9 cellular contexts compared by ENCODE assay signal in the genomic region with DNA sequence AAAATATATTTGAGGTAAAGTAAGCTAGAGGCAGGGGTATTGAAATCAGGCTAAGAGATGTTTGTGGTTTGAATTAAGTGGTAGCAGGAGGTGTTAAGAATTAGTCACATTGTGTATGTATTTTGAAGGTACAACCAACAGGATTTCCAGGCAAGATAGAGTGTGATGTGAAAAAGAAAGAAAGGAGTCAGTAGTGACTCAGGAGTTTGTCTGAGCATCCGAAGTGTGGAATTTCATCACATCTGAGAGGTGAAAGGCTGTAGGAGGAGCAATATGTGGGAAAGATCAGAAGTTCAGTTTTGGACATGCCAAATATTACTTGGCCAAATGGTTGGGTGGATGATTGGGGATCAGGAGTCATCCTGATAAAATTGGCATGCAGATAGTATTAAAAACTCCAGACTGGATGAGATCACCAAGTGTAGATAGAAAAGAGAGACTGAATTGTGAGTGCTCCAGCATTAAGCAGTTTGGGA. TPM values are rescaled to one million over a fixed set of nuclear protein-coding genes. Genes with fewer than 3 reads are reported as not detected.
DNase-seq lines count a peak whose midpoint lies in the region; ATAC-seq and TF ChIP-seq lines count a peak whose summit lies in the region.
"Had no signal": no experiment of that assay in that cellular context is flagged by ENCODE, and none has a peak within 500 bp of the region (broad histone marks: within the 10 kb centered on the region; RNA-seq: fewer than 3 reads in every experiment).

No MANE protein-coding gene starts in this region.

- no peak overlapping the region for H3K4me3 ChIP-seq in astrocyte of the spinal cord (ENCODE audit: low read depth, low read length)
- H3K4me3 ChIP-seq in effector memory CD4-positive, alpha-beta T cell (ENCODE audit: insufficient read depth, low read depth, low read length, poor library complexity, severe bottlenecking): no peak overlapping the region

- peaks cover 16% of the 10 kb centered on the region for H3K4me1 ChIP-seq in effector memory CD4-positive, alpha-beta T cell (ENCODE audit: control insufficient read depth, insufficient read depth, low read length, poor library complexity, severe bottlenecking)

- no peaks in the 10 kb centered on the region for H3K36me3 ChIP-seq in effector memory CD4-positive, alpha-beta T cell (ENCODE audit: control insufficient read depth, insufficient read depth, low read length)

- no peaks in the 10 kb centered on the region for H3K9me3 ChIP-seq in effector memory CD4-positive, alpha-beta T cell (ENCODE audit: control insufficient read depth, low read length)

- ATAC-seq in left lobe of liver (peak; percentile 88), GM19397 (IDR thresholded peaks at IDR 0.05; ENCODE audit: unreplicated experiment) (no peak)

- peak; percentile 8 for DNase-seq in ACHN
- DNase-seq in HK-2 (ENCODE audit: unreplicated experiment): peak; percentile 24
- DNase-seq in astrocyte of the spinal cord (ENCODE audit: low read depth, low spot score): peak; percentile 73
- DNase-seq in left lobe of liver (ENCODE audit: low spot score): no peak
- no peak for DNase-seq in effector memory CD4-positive, alpha-beta T cell
- DNase-seq in NCI-H146 treated with DMSO at 0.1 percent for 48 hours (lab: John Stamatoyannopoulos, UW; ENCODE audit: unreplicated experiment): no peak
- DNase-seq in NCI-H2171 treated with DMSO at 0.1 percent for 48 hours (lab: John Stamatoyannopoulos, UW): no peak
- DNase-seq: head of caudate nucleus had no signal

- in situ Hi-C loops in ACHN (cut with HindIII; ENCODE audit: low pct_ligation_motif_present, low pct_unique_long_range_greater_than_20kb, low sequenced_read_pairs) (no loop called here), astrocyte of the spinal cord (cut with HindIII; ENCODE audit: low sequenced_read_pairs) (no loop called here)

- no peak overlapping the region for H3K27ac ChIP-seq in effector memory CD4-positive, alpha-beta T cell (ENCODE audit: insufficient read depth, low read length, poor library complexity, severe bottlenecking)

- no peak for TF ChIP-seq CTCF in astrocyte of the spinal cord (IDR thresholded peaks at IDR 0.05; ENCODE audit: low read depth, low read length)

- H3K27me3 ChIP-seq in effector memory CD4-positive, alpha-beta T cell (replicated peaks; ENCODE audit: control insufficient read depth, insufficient read depth, low read length, poor library complexity, severe bottlenecking): no peaks in the 10 kb centered on the region

RNA-seq across cellular contexts. Expression of a gene that starts 32.1 kb away (rescaled TPM):
- total RNA-seq in left lobe of liver: 2.0 TPM

RNA-seq across cellular contexts. Expression of a gene that starts 32.7 kb away (rescaled TPM):
- total RNA-seq in left lobe of liver: 48.3 TPM

Comparison
In these comparisons a context has a peak if more than half of its experiments do, and no peak if none do; other contexts are left out.
1. DNase-seq: peak in ACHN (single experiment), HK-2 (single experiment) and astrocyte of the spinal cord (single experiment); none in left lobe of liver (single experiment), effector memory CD4-positive, alpha-beta T cell (0 of 3), NCI-H146 treated with DMSO at 0.1 percent for 48 hours (single experiment) and NCI-H2171 treated with DMSO at 0.1 percent for 48 hours (single experiment).